26 cellular contexts compared by ENCODE assay signal in genomic region chr15:68143129-68143528, GRCh38.
"Had no signal": no experiment of that assay in that cellular context is flagged by ENCODE, and none has a peak within 500 bp of the region (broad histone marks: within the 10 kb centered on the region; RNA-seq: fewer than 3 reads in every experiment).

No MANE protein-coding gene starts in this region.

- H3K4me3 Mint-ChIP-seq: dendritic cell treated with granulocyte-macrophage colony-stimulating factor and Interleukin-4, amounts not matched to agents 40 ng/mL and 50 ng/mL, for 4 days; effector memory CD8-positive, alpha-beta T cell; endodermal cell; memory B cell had no signal

- H3K4me1 ChIP-seq: gastrocnemius medialis had no signal

- ATAC-seq: effector memory CD8-positive, alpha-beta T cell; esophagus mucosa; gastrocnemius medialis; heart right ventricle; left cardiac atrium; left lung; left ventricle myocardium superior; lower lobe of right lung had no signal

- H3K27ac Mint-ChIP-seq: dendritic cell treated with granulocyte-macrophage colony-stimulating factor and Interleukin-4, amounts not matched to agents 40 ng/mL and 50 ng/mL, for 4 days; endodermal cell; memory B cell had no signal

- H3K9me3 Mint-ChIP-seq: dendritic cell treated with granulocyte-macrophage colony-stimulating factor and Interleukin-4, amounts not matched to agents 40 ng/mL and 50 ng/mL, for 4 days; effector memory CD8-positive, alpha-beta T cell; endodermal cell; memory B cell had no signal

- H3K27ac ChIP-seq: colonic mucosa, epithelial cell of prostate, esophagus squamous epithelium, gastrocnemius medialis, heart right ventricle, left lung, lower lobe of right lung had no signal

- H3K9me3 ChIP-seq: colonic mucosa, esophagus squamous epithelium, gastrocnemius medialis, heart right ventricle, left lung, lower lobe of right lung had no signal

- H3K4me3 ChIP-seq: colonic mucosa, esophagus squamous epithelium, gastrocnemius medialis, heart right ventricle, left lung, lower lobe of right lung had no signal

- FAIRE-seq: endometrium, keratinocyte had no signal

- DNase-seq: colonic mucosa; cortex of kidney; effector CD8-positive, alpha-beta T cell; effector memory CD8-positive, alpha-beta T cell; endodermal cell; erythroblast; esophagus squamous epithelium; foreskin fibroblast; foreskin melanocyte; gastrocnemius medialis; glutamatergic neuron; head of caudate nucleus; heart right ventricle; hippocampal formation; left cardiac atrium; left lung; left ventricle myocardium superior; lower lobe of right lung; mesendoderm; midbrain had no signal

- H3K27me3 Mint-ChIP-seq: dendritic cell treated with granulocyte-macrophage colony-stimulating factor and Interleukin-4, amounts not matched to agents 40 ng/mL and 50 ng/mL, for 4 days; effector memory CD8-positive, alpha-beta T cell; memory B cell had no signal

- H3K27me3 ChIP-seq: colonic mucosa, esophagus squamous epithelium, gastrocnemius medialis, heart right ventricle, left lung had no signal

- H3K4me1 Mint-ChIP-seq: endodermal cell had no signal
